In genomic region chr5:55625603-55625875, GRCh38 we compare ENCODE assay signal across 2 cellular contexts.
TF ChIP-seq lines count a peak whose summit lies in the region.

No MANE protein-coding gene starts in this region.

TF ChIP-seq in liver, 16 proteins besides CTCF, POLR2A, EP300 and RAD21 (continued from another document):
- TF ChIP-seq ZBTB33 (IDR thresholded peaks at IDR 0.05): no peak

TF ChIP-seq in HepG2, 621 proteins besides CTCF, POLR2A, EP300 and RAD21 (continued from another document):
- no peak for TF ChIP-seq ARID2 (CRISPR knock-in tag; IDR thresholded peaks at IDR 0.05; ENCODE audit: borderline replicate concordance)
- no peak for TF ChIP-seq GFI1 (CRISPR knock-in tag; IDR thresholded peaks at IDR 0.05; ENCODE audit: borderline replicate concordance)
- no peak for TF ChIP-seq ZNF264 (CRISPR knock-in tag; IDR thresholded peaks at IDR 0.05)
- TF ChIP-seq ZSCAN30 (CRISPR knock-in tag; IDR thresholded peaks at IDR 0.05): no peak
- no peak for TF ChIP-seq PHB2 (IDR thresholded peaks at IDR 0.05; ENCODE audit: partially characterized antibody)
- no peak for TF ChIP-seq ZNF274 (CRISPR knock-in tag; IDR thresholded peaks at IDR 0.05)
